ENCODE assay signal across 1 cellular context in the genomic region with DNA sequence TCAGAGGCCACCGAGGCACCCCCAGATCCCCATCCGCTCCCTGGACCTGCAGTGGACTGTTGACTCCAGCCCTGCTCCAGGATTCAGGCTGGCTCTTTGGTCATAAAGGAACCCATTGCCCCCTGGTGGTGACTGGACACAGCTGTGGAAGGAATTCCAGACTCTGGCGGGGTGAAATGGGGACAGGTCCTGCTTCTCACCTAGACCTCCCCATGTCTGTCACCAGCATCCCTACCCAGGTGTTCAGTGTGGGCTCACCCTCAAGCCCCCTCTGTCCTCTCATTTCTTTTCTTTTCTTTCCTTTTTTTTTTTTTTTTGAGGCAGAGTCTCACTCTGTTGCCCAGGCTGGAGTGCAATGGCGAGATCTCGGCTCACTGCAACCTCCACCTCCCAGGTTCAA.
TF ChIP-seq lines count a peak whose summit lies in the region.

No MANE protein-coding gene starts in this region.

TF ChIP-seq in K562, 482 proteins besides CTCF, POLR2A, EP300 and RAD21 (continued from another document):
- TF ChIP-seq, protein P1, sequence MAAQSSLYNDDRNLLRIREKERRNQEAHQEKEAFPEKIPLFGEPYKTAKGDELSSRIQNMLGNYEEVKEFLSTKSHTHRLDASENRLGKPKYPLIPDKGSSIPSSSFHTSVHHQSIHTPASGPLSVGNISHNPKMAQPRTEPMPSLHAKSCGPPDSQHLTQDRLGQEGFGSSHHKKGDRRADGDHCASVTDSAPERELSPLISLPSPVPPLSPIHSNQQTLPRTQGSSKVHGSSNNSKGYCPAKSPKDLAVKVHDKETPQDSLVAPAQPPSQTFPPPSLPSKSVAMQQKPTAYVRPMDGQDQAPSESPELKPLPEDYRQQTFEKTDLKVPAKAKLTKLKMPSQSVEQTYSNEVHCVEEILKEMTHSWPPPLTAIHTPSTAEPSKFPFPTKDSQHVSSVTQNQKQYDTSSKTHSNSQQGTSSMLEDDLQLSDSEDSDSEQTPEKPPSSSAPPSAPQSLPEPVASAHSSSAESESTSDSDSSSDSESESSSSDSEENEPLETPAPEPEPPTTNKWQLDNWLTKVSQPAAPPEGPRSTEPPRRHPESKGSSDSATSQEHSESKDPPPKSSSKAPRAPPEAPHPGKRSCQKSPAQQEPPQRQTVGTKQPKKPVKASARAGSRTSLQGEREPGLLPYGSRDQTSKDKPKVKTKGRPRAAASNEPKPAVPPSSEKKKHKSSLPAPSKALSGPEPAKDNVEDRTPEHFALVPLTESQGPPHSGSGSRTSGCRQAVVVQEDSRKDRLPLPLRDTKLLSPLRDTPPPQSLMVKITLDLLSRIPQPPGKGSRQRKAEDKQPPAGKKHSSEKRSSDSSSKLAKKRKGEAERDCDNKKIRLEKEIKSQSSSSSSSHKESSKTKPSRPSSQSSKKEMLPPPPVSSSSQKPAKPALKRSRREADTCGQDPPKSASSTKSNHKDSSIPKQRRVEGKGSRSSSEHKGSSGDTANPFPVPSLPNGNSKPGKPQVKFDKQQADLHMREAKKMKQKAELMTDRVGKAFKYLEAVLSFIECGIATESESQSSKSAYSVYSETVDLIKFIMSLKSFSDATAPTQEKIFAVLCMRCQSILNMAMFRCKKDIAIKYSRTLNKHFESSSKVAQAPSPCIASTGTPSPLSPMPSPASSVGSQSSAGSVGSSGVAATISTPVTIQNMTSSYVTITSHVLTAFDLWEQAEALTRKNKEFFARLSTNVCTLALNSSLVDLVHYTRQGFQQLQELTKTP (IDR thresholded peaks at IDR 0.05; ENCODE audit: low read depth in 1 of 2, partially characterized antibody in 2 of 2), result no peak
- no peak for TF ChIP-seq PHF21A (IDR thresholded peaks at IDR 0.05; ENCODE audit: borderline replicate concordance, low read depth)
- no peak for TF ChIP-seq SNIP1 (IDR thresholded peaks at IDR 0.05; ENCODE audit: low read depth)
- TF ChIP-seq, protein P2, sequence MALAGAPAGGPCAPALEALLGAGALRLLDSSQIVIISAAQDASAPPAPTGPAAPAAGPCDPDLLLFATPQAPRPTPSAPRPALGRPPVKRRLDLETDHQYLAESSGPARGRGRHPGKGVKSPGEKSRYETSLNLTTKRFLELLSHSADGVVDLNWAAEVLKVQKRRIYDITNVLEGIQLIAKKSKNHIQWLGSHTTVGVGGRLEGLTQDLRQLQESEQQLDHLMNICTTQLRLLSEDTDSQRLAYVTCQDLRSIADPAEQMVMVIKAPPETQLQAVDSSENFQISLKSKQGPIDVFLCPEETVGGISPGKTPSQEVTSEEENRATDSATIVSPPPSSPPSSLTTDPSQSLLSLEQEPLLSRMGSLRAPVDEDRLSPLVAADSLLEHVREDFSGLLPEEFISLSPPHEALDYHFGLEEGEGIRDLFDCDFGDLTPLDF (CRISPR knock-in tag; IDR thresholded peaks at IDR 0.05), result no peak
- TF ChIP-seq, protein P3, sequence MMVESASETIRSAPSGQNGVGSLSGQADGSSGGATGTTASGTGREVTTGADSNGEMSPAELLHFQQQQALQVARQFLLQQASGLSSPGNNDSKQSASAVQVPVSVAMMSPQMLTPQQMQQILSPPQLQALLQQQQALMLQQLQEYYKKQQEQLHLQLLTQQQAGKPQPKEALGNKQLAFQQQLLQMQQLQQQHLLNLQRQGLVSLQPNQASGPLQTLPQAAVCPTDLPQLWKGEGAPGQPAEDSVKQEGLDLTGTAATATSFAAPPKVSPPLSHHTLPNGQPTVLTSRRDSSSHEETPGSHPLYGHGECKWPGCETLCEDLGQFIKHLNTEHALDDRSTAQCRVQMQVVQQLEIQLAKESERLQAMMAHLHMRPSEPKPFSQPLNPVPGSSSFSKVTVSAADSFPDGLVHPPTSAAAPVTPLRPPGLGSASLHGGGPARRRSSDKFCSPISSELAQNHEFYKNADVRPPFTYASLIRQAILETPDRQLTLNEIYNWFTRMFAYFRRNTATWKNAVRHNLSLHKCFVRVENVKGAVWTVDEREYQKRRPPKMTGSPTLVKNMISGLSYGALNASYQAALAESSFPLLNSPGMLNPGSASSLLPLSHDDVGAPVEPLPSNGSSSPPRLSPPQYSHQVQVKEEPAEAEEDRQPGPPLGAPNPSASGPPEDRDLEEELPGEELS (CRISPR knock-in tag; IDR thresholded peaks at IDR 0.05; ENCODE audit: borderline replicate concordance), result no peak
- peak; percentile 97 for TF ChIP-seq SMC3 (conservative IDR thresholded peaks at IDR 0.05; ENCODE audit: insufficient read depth, low read depth, low read length)
- TF ChIP-seq CCNT2 (IDR thresholded peaks at IDR 0.05; ENCODE audit: borderline replicate concordance, extremely low read depth, insufficient read length, low read depth, low read length), result no peak
- no peak for TF ChIP-seq ETS2 (tag; IDR thresholded peaks at IDR 0.05; ENCODE audit: borderline replicate concordance, poor library complexity, severe bottlenecking)
- TF ChIP-seq PHTF2 (CRISPR knock-in tag; IDR thresholded peaks at IDR 0.05), result no peak
- peak; percentile 53; the same call in 1 of the 2 replicates for TF ChIP-seq CC2D1A (IDR thresholded peaks at IDR 0.05)
- TF ChIP-seq, protein P4, sequence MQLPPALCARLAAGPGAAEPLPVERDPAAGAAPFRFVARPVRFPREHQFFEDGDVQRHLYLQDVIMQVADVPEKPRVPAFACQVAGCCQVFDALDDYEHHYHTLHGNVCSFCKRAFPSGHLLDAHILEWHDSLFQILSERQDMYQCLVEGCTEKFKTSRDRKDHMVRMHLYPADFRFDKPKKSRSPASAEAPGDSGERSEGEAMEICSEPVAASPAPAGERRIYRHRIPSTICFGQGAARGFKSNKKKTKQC (CRISPR knock-in tag; IDR thresholded peaks at IDR 0.05), result no peak
- TF ChIP-seq, protein P5, sequence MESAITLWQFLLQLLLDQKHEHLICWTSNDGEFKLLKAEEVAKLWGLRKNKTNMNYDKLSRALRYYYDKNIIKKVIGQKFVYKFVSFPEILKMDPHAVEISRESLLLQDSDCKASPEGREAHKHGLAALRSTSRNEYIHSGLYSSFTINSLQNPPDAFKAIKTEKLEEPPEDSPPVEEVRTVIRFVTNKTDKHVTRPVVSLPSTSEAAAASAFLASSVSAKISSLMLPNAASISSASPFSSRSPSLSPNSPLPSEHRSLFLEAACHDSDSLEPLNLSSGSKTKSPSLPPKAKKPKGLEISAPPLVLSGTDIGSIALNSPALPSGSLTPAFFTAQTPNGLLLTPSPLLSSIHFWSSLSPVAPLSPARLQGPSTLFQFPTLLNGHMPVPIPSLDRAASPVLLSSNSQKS (CRISPR knock-in tag; IDR thresholded peaks at IDR 0.05), result no peak
- TF ChIP-seq RBM14 (IDR thresholded peaks at IDR 0.05; ENCODE audit: borderline replicate concordance, insufficient read depth, low read depth, low read length), result no peak
- TF ChIP-seq SMAD4 (CRISPR knock-in tag; conservative IDR thresholded peaks at IDR 0.05), result no peak; the same call in 1 of the 2 replicates
- TF ChIP-seq, protein P6, sequence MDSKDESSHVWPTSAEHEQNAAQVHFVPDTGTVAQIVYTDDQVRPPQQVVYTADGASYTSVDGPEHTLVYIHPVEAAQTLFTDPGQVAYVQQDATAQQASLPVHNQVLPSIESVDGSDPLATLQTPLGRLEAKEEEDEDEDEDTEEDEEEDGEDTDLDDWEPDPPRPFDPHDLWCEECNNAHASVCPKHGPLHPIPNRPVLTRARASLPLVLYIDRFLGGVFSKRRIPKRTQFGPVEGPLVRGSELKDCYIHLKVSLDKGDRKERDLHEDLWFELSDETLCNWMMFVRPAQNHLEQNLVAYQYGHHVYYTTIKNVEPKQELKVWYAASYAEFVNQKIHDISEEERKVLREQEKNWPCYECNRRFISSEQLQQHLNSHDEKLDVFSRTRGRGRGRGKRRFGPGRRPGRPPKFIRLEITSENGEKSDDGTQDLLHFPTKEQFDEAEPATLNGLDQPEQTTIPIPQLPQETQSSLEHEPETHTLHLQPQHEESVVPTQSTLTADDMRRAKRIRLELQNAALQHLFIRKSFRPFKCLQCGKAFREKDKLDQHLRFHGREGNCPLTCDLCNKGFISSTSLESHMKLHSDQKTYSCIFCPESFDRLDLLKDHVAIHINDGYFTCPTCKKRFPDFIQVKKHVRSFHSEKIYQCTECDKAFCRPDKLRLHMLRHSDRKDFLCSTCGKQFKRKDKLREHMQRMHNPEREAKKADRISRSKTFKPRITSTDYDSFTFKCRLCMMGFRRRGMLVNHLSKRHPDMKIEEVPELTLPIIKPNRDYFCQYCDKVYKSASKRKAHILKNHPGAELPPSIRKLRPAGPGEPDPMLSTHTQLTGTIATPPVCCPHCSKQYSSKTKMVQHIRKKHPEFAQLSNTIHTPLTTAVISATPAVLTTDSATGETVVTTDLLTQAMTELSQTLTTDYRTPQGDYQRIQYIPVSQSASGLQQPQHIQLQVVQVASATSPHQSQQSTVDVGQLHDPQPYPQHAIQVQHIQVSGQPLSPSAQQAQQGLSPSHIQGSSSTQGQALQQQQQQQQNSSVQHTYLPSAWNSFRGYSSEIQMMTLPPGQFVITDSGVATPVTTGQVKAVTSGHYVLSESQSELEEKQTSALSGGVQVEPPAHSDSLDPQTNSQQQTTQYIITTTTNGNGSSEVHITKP (IDR thresholded peaks at IDR 0.05; ENCODE audit: partially characterized antibody), result no peak
- TF ChIP-seq ZNF75A (CRISPR knock-in tag; IDR thresholded peaks at IDR 0.05), result no peak
- no peak for TF ChIP-seq ILF3 (IDR thresholded peaks at IDR 0.05; ENCODE audit: borderline replicate concordance)
- no peak for TF ChIP-seq NFIC (IDR thresholded peaks at IDR 0.05)
- no peak for TF ChIP-seq ATF7 (IDR thresholded peaks at IDR 0.05)
- no peak for TF ChIP-seq MTA1 (IDR thresholded peaks at IDR 0.05; ENCODE audit: borderline replicate concordance)
- no peak for TF ChIP-seq FUS (optimal IDR thresholded peaks at IDR 0.05; ENCODE audit: low read depth, low read length)
- no peak for TF ChIP-seq NR1H2 (CRISPR knock-in tag; IDR thresholded peaks at IDR 0.05)
